Comparison of ENCODE assay signal across 1 cellular context in the genomic region with DNA sequence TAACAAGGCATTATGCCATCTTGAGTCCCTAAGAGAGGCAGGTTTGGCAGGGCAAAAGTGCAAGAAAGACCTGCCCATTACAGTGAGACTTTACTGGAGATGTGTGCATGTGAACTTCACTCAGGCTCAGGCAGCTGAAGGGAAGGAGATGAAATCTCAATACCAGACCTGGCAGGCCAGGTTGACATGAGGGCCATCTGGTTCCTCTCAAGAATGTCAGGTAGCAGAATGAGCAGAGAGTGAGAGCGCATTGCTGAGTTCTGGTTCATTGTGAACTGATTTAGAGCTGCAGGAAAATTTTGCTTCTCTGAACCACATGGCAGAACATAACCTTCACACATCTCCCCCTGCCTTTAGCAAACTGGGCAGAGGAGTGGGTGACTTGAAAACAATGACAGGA.
TF ChIP-seq lines count a peak whose summit lies in the region.

No MANE protein-coding gene starts in this region.

TF ChIP-seq in H1, 55 proteins besides CTCF, POLR2A, EP300 and RAD21 (continued from another document):
- TF ChIP-seq, protein P1, sequence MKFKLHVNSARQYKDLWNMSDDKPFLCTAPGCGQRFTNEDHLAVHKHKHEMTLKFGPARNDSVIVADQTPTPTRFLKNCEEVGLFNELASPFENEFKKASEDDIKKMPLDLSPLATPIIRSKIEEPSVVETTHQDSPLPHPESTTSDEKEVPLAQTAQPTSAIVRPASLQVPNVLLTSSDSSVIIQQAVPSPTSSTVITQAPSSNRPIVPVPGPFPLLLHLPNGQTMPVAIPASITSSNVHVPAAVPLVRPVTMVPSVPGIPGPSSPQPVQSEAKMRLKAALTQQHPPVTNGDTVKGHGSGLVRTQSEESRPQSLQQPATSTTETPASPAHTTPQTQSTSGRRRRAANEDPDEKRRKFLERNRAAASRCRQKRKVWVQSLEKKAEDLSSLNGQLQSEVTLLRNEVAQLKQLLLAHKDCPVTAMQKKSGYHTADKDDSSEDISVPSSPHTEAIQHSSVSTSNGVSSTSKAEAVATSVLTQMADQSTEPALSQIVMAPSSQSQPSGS (IDR thresholded peaks at IDR 0.05; ENCODE audit: low read length) = no peak
- TF ChIP-seq CBX8 (IDR thresholded peaks at IDR 0.05; ENCODE audit: borderline replicate concordance, low read depth, low read length) (no peak), SP1 (IDR thresholded peaks at IDR 0.05; ENCODE audit: low read depth, low read length) (no peak), CREB1 (IDR thresholded peaks at IDR 0.05) (no peak), SIN3A (conservative IDR thresholded peaks at IDR 0.05 in 1 of 2, IDR thresholded peaks at IDR 0.05 in 1 of 2; ENCODE audit: low read depth in 1 of 2, low read length in 2 of 2) (no peak), CBX5 (IDR thresholded peaks at IDR 0.05; ENCODE audit: low read depth, low read length) (no peak), JUN (IDR thresholded peaks at IDR 0.05; ENCODE audit: low read depth, low read length) (no peak), SAP30 (IDR thresholded peaks at IDR 0.05; ENCODE audit: insufficient read depth, insufficient replicate concordance, low read length) (no peak), PHF8 (conservative IDR thresholded peaks at IDR 0.05; ENCODE audit: low read depth, low read length) (no peak), HDAC6 (IDR thresholded peaks at IDR 0.05; ENCODE audit: low read depth, low read length) (no peak)
